ENCODE assay signal across 10 cellular contexts in the genomic region with DNA sequence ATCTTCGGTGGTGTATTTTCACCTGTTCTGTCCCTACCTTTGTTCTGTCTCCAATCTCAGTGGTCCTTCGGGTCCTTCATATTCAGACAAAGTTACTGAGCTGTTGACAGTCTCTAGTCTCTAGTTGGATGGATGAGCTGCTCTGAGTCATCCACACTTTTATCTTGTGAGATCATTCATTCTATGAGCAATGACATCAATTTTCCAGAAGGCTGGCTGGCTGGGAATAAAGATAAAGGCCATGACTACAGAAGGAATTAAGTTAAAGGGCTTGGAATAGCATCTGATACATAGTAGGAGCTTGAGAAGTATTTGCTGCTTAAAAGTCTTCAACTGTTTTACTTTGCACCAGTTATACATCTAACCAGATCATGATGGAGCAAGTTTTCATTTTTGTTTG. TPM values are rescaled to one million over a fixed set of nuclear protein-coding genes. Genes with fewer than 3 reads are reported as not detected.
DNase-seq lines count a peak whose midpoint lies in the region; ATAC-seq and TF ChIP-seq lines count a peak whose summit lies in the region.
"Had no signal": no experiment of that assay in that cellular context is flagged by ENCODE, and none has a peak within 500 bp of the region (broad histone marks: within the 10 kb centered on the region; RNA-seq: fewer than 3 reads in every experiment).

No MANE protein-coding gene starts in this region.

- no peak overlapping the region for H3K4me2 ChIP-seq in Karpas-422 (ENCODE audit: low read depth, low read length, poor library complexity, severe bottlenecking)

- no peaks in the 10 kb centered on the region for H3K27me3 Mint-ChIP-seq in memory B cell

- peak overlapping the region; percentile 19 for H3K27ac Mint-ChIP-seq in memory B cell

- no peaks in the 10 kb centered on the region for H3K9me3 ChIP-seq in Karpas-422 (ENCODE audit: low read length)

- no peak overlapping the region; the same call in 1 of the 2 replicates for H2AFZ ChIP-seq in Karpas-422 (ENCODE audit: low read length)

- DNase-seq in AG09309 (ENCODE audit: low read depth) (peak; percentile 54), HPDE6-E6E7 (ENCODE audit: extremely low spot score) (peak; percentile 33), astrocyte of the spinal cord (ENCODE audit: low read depth, low spot score) (peak; percentile 89), memory B cell (ENCODE audit: low spot score in 2 of 2) (no peak), Karpas-422 (no peak), NCI-H774 (lab: John Stamatoyannopoulos, UW) (no peak), putamen (ENCODE audit: low spot score) (no peak)
- DNase-seq: MV-4-11 had no signal

- no peaks in the 10 kb centered on the region for H3K79me2 ChIP-seq in Karpas-422 (ENCODE audit: low read length)

- no peak overlapping the region for H3K27ac ChIP-seq in Karpas-422 (ENCODE audit: low read length)

- H3K4me3 ChIP-seq in AG09309 (ENCODE audit: control insufficient read depth, low read depth, low read length) (no peak overlapping the region), astrocyte of the spinal cord (ENCODE audit: low read depth, low read length) (no peak overlapping the region), Karpas-422 (ENCODE audit: low read length) (no peak overlapping the region)

- ATAC-seq in memory B cell (ENCODE audit: low read depth) (no peak), HG03521 (IDR thresholded peaks at IDR 0.05; ENCODE audit: unreplicated experiment) (no peak)

- no peaks in the 10 kb centered on the region for H3K27me3 ChIP-seq in Karpas-422 (ENCODE audit: low read length)

- peaks cover 48% of the 10 kb centered on the region for H3K4me1 ChIP-seq in Karpas-422 (ENCODE audit: low read length)

- TF ChIP-seq CTCF in AG09309 (IDR thresholded peaks at IDR 0.05; ENCODE audit: control insufficient read depth, insufficient read depth, low read depth, low read length, missing control alignments) (no peak), astrocyte of the spinal cord (IDR thresholded peaks at IDR 0.05; ENCODE audit: low read depth, low read length) (no peak)

- H4K20me1 ChIP-seq in Karpas-422 (ENCODE audit: insufficient read depth, low read depth, low read length), result no peaks in the 10 kb centered on the region

- no peak overlapping the region for H3K4me3 Mint-ChIP-seq in memory B cell

- H3K36me3 ChIP-seq in Karpas-422 (ENCODE audit: insufficient read depth, low read length), result no peaks in the 10 kb centered on the region; the same call in 1 of the 2 replicates

- H3K9me2 ChIP-seq in Karpas-422 (replicated peaks; ENCODE audit: insufficient read depth, low read length), result no peaks in the 10 kb centered on the region

- no peaks in the 10 kb centered on the region for H3K9me3 Mint-ChIP-seq in memory B cell

- H3K36me3 Mint-ChIP-seq in memory B cell, result no peaks in the 10 kb centered on the region
- H3K36me3 Mint-ChIP-seq: brain had no signal

- in situ Hi-C loops in astrocyte of the spinal cord (cut with HindIII; ENCODE audit: low sequenced_read_pairs), result no loop called here

- peaks cover 17% of the 10 kb centered on the region for H3K4me1 Mint-ChIP-seq in memory B cell

- H3K9ac ChIP-seq in Karpas-422 (ENCODE audit: low read length), result no peak overlapping the region

RNA-seq across cellular contexts. Expression of a gene that starts 43.1 kb away (rescaled TPM):
- total RNA-seq in Karpas-422 (2014; rRNA removed; shearing (Covaris generic); ENCODE audit: low replicate concordance), result 55.1 and 112 TPM in 2 replicates

Comparison
In these comparisons a context has a peak if more than half of its experiments do, and no peak if none do; other contexts are left out.
1. DNase-seq: peak in AG09309 (single experiment), HPDE6-E6E7 (single experiment) and astrocyte of the spinal cord (single experiment); none in memory B cell (0 of 2), Karpas-422 (single experiment), NCI-H774 (single experiment) and putamen (single experiment).